8 cellular contexts compared by ENCODE assay signal in the genomic region with DNA sequence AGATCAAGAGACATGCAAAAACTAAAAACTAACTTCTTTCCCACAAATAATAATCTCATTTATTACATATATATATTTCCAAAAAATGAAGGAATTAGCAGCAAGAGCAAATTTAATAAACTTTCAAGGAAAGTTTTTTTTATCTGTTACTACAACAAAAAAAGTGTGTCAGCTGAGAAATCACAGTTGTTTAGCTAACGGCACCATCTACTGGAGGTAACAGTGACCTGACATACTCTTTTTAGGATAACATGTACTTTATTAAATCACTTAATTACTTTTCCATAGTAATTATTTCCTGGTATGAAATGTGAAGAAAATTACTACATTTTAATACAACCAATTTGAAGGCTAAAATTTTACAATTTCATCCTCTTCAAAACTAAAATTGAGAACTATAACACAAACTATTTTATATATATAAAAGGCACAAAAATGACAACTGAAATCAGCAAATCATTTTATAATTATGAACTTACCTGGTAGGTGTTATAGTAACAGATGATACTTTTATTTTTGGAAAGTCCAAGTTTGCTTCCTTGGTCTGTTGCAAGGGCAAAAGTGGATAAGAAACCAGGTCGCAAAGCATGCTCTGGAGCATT. TPM values are rescaled to one million over a fixed set of nuclear protein-coding genes. Genes with fewer than 3 reads are reported as not detected.
DNase-seq lines count a peak whose midpoint lies in the region; ATAC-seq and TF ChIP-seq lines count a peak whose summit lies in the region.

No MANE protein-coding gene starts in this region.

- peaks cover 16% of the 10 kb centered on the region for H3K36me3 Mint-ChIP-seq in nephron (ENCODE audit: low read depth)

- peak; percentile 58 for TF ChIP-seq CTCF in choroid plexus epithelial cell (conservative IDR thresholded peaks at IDR 0.05; ENCODE audit: low read depth, low read length)
- TF ChIP-seq CTCF in nephron (IDR thresholded peaks at IDR 0.05; ENCODE audit: unreplicated experiment in 3 of 3) = peak; percentile 46 to 66 (median 49)

- H3K27ac Mint-ChIP-seq in nephron = no peak overlapping the region

- H3K4me1 Mint-ChIP-seq in nephron = no peaks in the 10 kb centered on the region

- no peak overlapping the region for H3K4me3 ChIP-seq in choroid plexus epithelial cell (ENCODE audit: low read depth, low read length)

- DNase-seq in DMS153 treated with DMSO at 0.1 percent for 48 hours (lab: John Stamatoyannopoulos, UW; ENCODE audit: unreplicated experiment) (peak; percentile 7), DMS153 (lab: John Stamatoyannopoulos, UW) (no peak), NCI-H82 (lab: John Stamatoyannopoulos, UW) (peak; percentile 55), choroid plexus epithelial cell (ENCODE audit: low read depth) (peak; percentile 69)

- ATAC-seq in GM19351 (IDR thresholded peaks at IDR 0.05; ENCODE audit: unreplicated experiment) (peak; percentile 64), GM21381 (IDR thresholded peaks at IDR 0.05; ENCODE audit: unreplicated experiment) (no peak), esophagus mucosa (no peak)

- no peak overlapping the region for H3K4me3 Mint-ChIP-seq in nephron

- H3K27me3 Mint-ChIP-seq in nephron (ENCODE audit: low read depth) = no peaks in the 10 kb centered on the region

- no peaks in the 10 kb centered on the region for H3K9me3 Mint-ChIP-seq in nephron

RNA-seq across cellular contexts. Expression of a gene that starts 9.1 kb away (rescaled TPM):
- 36.8 TPM for total RNA-seq in esophagus mucosa
